ENCODE assay signal across 8 cellular contexts in the genomic region with DNA sequence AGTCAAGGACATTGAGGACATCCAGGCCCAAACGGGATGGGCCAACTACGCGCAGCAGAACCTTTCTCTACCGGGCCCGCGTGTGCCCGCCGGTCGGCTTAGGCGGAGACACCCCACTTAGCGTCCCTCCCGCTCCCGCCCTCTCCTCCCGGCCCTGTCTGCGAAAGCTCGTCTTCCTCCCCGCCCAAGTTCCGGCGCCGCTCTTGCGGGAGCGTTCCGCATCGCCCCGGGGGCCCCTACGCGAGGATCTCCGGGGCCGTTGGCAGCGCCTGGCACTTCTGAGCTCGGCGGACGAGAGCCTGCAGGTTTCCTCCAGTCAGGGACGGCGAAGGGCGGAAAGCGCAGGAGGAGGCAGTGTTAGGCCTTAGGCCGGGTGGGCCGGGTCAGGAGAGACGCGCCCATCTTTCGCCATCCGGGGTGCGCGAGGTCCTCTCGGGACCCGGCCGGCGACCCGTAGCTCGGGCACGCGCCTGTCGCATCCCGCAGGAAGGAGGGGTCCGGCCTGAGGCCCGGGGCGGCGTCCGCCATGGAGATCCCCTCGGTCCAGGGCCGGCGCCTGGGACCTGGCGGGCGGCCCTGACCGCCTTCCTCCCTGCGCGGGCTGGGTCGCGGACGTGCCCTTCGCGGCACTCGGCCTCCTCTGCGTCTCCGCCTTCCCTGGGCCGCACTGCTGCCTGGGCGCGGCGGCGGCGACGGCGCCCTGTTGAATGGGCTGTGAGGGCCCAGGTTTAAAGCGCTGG. TPM values are rescaled to one million over a fixed set of nuclear protein-coding genes. Genes with fewer than 3 reads are reported as not detected.
A peak's percentile ranks its signal among the peaks of the same experiment; 100 is the strongest.
DNase-seq lines count a peak whose midpoint lies in the region; ATAC-seq, FAIRE-seq and TF ChIP-seq lines count a peak whose summit lies in the region.

A gene (plus strand): TSS at position 141 of the 740 bp plus-strand sequence. CDS start 673 bp downstream, outside the sequence.

- H3K4me1 ChIP-seq in pancreas (peaks cover 6 to 40% (median 29%) of the 10 kb centered on the region in 3 donors), thyroid gland (peaks cover 35 to 41% of the 10 kb centered on the region in 2 donors)

- H3K79me2 ChIP-seq in SU-DHL-6 (ENCODE audit: insufficient read depth, low read length), result peaks cover 48% of the 10 kb centered on the region

- ATAC-seq in HG02759 (IDR thresholded peaks at IDR 0.05; ENCODE audit: unreplicated experiment), result peak; percentile 82
- ATAC-seq in activated naive CD8-positive, alpha-beta T cell treated with anti-CD3 and anti-CD28 coated beads, Interleukin-2, amount 10 ng/mL, durations not matched to agents 7 days and 5 days (ENCODE audit: low read depth), result peak; percentile 84
- peak; percentile 92 to 96 (median 92) for ATAC-seq in pancreas

- peaks cover 9% of the 10 kb centered on the region for H3K36me3 Mint-ChIP-seq in activated naive CD8-positive, alpha-beta T cell treated with anti-CD3 and anti-CD28 coated beads, Interleukin-2, amount 10 ng/mL, durations not matched to agents 7 days and 5 days

- H2AFZ ChIP-seq in SU-DHL-6 (ENCODE audit: low read depth, low read length, severe bottlenecking), result peak within 1 kb of the TSS; percentile 100

- no peaks in the 10 kb centered on the region for H3K27me3 Mint-ChIP-seq in activated naive CD8-positive, alpha-beta T cell treated with anti-CD3 and anti-CD28 coated beads, Interleukin-2, amount 10 ng/mL, durations not matched to agents 7 days and 5 days

- POLR2A ChIA-PET in activated naive CD8-positive, alpha-beta T cell treated with anti-CD3 and anti-CD28 coated beads, Interleukin-2, amount 10 ng/mL, durations not matched to agents 7 days and 5 days (lab: Charles Lee), result interaction anchor here (0.6 to 2.9 kb wide), 22 partner anchors 11 to 736 kb away, joined by 3 to 18 read pairs (median 6); a partner anchor contains a TSS

- 0% methylated on average over 56 to 85 of the region's 85 CpGs for WGBS in pancreas, 2 donors
- WGBS in thyroid gland, 2 donors, result 0% methylated on average over 19 of the region's 85 CpGs

- H3K27ac Mint-ChIP-seq in activated naive CD8-positive, alpha-beta T cell treated with anti-CD3 and anti-CD28 coated beads, Interleukin-2, amount 10 ng/mL, durations not matched to agents 7 days and 5 days, result peak within 1 kb of the TSS; percentile 95

- no peaks in the 10 kb centered on the region for H3K9me2 ChIP-seq in SU-DHL-6 (replicated peaks; ENCODE audit: insufficient read depth, low read length)

- peak within 1 kb of the TSS; percentile 97 for H3K4me2 ChIP-seq in SU-DHL-6 (ENCODE audit: low read depth, low read length, poor library complexity, severe bottlenecking)

- intact Hi-C loops in head of caudate nucleus (cut with DNase I), result loop anchor here (2.0 kb wide), 1 partner anchor 21 kb away; no protein-coding TSS in a partner anchor
- intact Hi-C loops in pancreas (cut with DNase I), result no loop called here
- intact Hi-C loops in thyroid gland (cut with DNase I), result no loop called here

- H3K36me3 ChIP-seq in SU-DHL-6 (ENCODE audit: low read length) (0 out of 2 replicates have a peak, but pooled peaks cover 1% of the 10 kb centered on the region), pancreas (no peaks in the 10 kb centered on the region), thyroid gland (no peaks in the 10 kb centered on the region)

- DNase-seq in GM12865 (ENCODE audit: low read depth) (peak; percentile 96), NCI-H1417 (lab: John Stamatoyannopoulos, UW) (peak; percentile 90 to 99 (median 98)), head of caudate nucleus (peak; percentile 79 to 97 (median 92)), pancreas (peak; percentile 87 to 96 (median 90)), thyroid gland (peak; percentile 92 to 93)
- peak; percentile 91 for DNase-seq in activated naive CD8-positive, alpha-beta T cell treated with anti-CD3 and anti-CD28 coated beads, Interleukin-2, amount 10 ng/mL, durations not matched to agents 7 days and 5 days

- H3K9ac ChIP-seq in SU-DHL-6 (ENCODE audit: low read length), result peak within 1 kb of the TSS; percentile 85

- no peaks in the 10 kb centered on the region for H3K27me3 ChIP-seq in SU-DHL-6 (ENCODE audit: low read length)
- no peaks in the 10 kb centered on the region for H3K27me3 ChIP-seq in pancreas
- no peaks in the 10 kb centered on the region for H3K27me3 ChIP-seq in thyroid gland

- H3K27ac ChIP-seq in SU-DHL-6 (ENCODE audit: low read depth, low read length) (peak within 1 kb of the TSS; percentile 93), pancreas (peak within 1 kb of the TSS; percentile 91 to 97 (median 94)), thyroid gland (peak within 1 kb of the TSS; percentile 98 to 99 (median 99))

- peaks cover 23% of the 10 kb centered on the region for H4K20me1 ChIP-seq in SU-DHL-6 (ENCODE audit: low read depth, low read length)

- H3K9me3 Mint-ChIP-seq in activated naive CD8-positive, alpha-beta T cell treated with anti-CD3 and anti-CD28 coated beads, Interleukin-2, amount 10 ng/mL, durations not matched to agents 7 days and 5 days, result no peaks in the 10 kb centered on the region

- H3K4me3 Mint-ChIP-seq in activated naive CD8-positive, alpha-beta T cell treated with anti-CD3 and anti-CD28 coated beads, Interleukin-2, amount 10 ng/mL, durations not matched to agents 7 days and 5 days, result peak within 1 kb of the TSS; percentile 96

- peak within 1 kb of the TSS; percentile 69 for H3K4me3 ChIP-seq in GM12865 (ENCODE audit: low read depth, low read length)
- peak within 1 kb of the TSS; percentile 76 for H3K4me3 ChIP-seq in SU-DHL-6 (ENCODE audit: insufficient read depth, low read length, poor library complexity, severe bottlenecking)
- peak within 1 kb of the TSS; percentile 84 to 96 (median 92) for H3K4me3 ChIP-seq in pancreas
- peak within 1 kb of the TSS; percentile 67 to 92 (median 76) for H3K4me3 ChIP-seq in thyroid gland (replicated peaks in 1 of 3)

- H3F3A ChIP-seq in SU-DHL-6 (ENCODE audit: insufficient read depth), result peaks cover 11% of the 10 kb centered on the region

- peak in 1 of 2 donors; percentile 60 for TF ChIP-seq POLR2A in thyroid gland (IDR thresholded peaks at IDR 0.05)

- H3K4me1 Mint-ChIP-seq in activated naive CD8-positive, alpha-beta T cell treated with anti-CD3 and anti-CD28 coated beads, Interleukin-2, amount 10 ng/mL, durations not matched to agents 7 days and 5 days, result peaks cover 30% of the 10 kb centered on the region

- H3K9me3 ChIP-seq in SU-DHL-6 (ENCODE audit: insufficient read depth, low read length) (no peaks in the 10 kb centered on the region), pancreas (no peaks in the 10 kb centered on the region), thyroid gland (no peaks in the 10 kb centered on the region)

- FAIRE-seq in pancreas (lab: Jason Lieb, UNC), result no peak

- TF ChIP-seq CTCF in GM12865 (IDR thresholded peaks at IDR 0.05; ENCODE audit: insufficient read depth, low read depth, low read length, missing control alignments), result no peak
- no peak for TF ChIP-seq CTCF in SU-DHL-6 (IDR thresholded peaks at IDR 0.05; ENCODE audit: insufficient read depth, low read length, poor library complexity, severe bottlenecking)
- TF ChIP-seq CTCF in pancreas (IDR thresholded peaks at IDR 0.05), result no peak
- peak in 2 of 6 experiments; percentile 25 to 35 for TF ChIP-seq CTCF in thyroid gland (IDR thresholded peaks at IDR 0.05)

RNA-seq across cellular contexts. Expression of the gene that starts here (rescaled TPM):
- total RNA-seq in activated naive CD8-positive, alpha-beta T cell treated with anti-CD3 and anti-CD28 coated beads, Interleukin-2, amount 10 ng/mL, durations not matched to agents 7 days and 5 days, result 10 to 100 TPM; 51.9 to 54.0 TPM
- total RNA-seq in pancreas, result 10 to 100 TPM in 5 of 6 donors, 1 to 10 TPM in 1; 7.7 to 25.4 (median 16.3) TPM
- polyA plus RNA-seq in pancreas, result 1 to 10 TPM; 3.5 to 7.9 TPM
- total RNA-seq in thyroid gland, result 10 to 100 TPM; 43.2 to 60.4 (median 45.2) TPM

Comparison
In these comparisons a context has a peak if more than half of its experiments do, and no peak if none do; other contexts are left out.
1. Peak in every context shown above with its lines: DNase-seq, ATAC-seq, H3K4me3 ChIP-seq and H3K27ac ChIP-seq.